ENCODE assay signal across 13 cellular contexts in the genomic region with DNA sequence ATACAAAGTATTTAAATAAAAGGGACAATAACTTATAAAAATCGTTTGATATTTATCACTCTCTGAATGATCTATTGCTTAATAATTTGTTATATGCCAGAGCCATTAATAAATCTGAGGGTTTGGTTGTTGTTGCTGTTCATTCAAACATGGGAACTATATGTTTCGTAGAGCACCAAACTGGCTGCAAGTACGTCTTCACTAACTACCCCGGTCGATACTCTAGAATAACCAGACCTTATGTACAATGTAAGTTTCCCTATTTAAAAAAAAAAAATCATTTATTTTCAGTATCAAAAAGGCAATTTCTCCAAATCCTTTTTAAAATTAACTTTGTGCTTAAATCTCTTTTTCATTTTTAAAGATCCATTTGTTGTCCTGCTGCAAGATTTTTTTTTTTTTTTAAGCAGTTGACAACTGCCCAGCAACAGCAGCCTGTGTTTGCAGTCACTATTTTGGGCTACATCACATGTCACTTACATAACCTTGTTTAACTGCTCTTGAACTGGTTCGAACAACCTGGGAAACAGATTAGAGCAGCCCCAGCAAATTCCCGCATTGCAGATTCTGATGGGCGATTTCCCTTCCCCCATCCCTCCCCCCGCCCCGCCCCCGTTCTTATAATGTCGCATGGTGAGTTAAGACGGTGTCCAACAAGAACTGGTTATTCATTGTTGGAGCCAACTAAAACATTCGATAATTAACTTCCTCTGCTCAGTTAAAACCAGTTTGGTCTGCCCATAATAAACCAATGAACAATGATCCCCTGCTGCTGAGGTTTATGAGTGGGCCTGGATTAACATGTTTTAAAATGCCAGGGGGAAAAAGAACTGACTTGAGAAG.
DNase-seq lines count a peak whose midpoint lies in the region; ATAC-seq lines count a peak whose summit lies in the region.
"Had no signal": no experiment of that assay in that cellular context is flagged by ENCODE, and none has a peak within 500 bp of the region (broad histone marks: within the 10 kb centered on the region; RNA-seq: fewer than 3 reads in every experiment).

No MANE protein-coding gene starts in this region.

- ATAC-seq in left colon (peak; percentile 82), HG02840 (IDR thresholded peaks at IDR 0.05; ENCODE audit: low FRiP score, unreplicated experiment) (no peak)
- ATAC-seq: activated CD4-positive, CD25-positive, alpha-beta regulatory T cell treated with anti-CD3 and anti-CD28 coated beads, Interleukin-2, amount 50 U/mL, for 24 hours; naive thymus-derived CD4-positive, alpha-beta T cell had no signal

- intact Hi-C loops in left colon (cut with DNase I, micrococcal nuclease), result no loop called here
- intact Hi-C loops in activated T-helper 2 cell treated with anti-CD3 and anti-CD28 coated beads, Interferon-gamma antibody, Interleukin-2, Interleukin-4, amounts not matched to agents 10 μg/mL and 5 μg/mL and 100 μg/mL, durations not matched to agents 14 hours and 24 hours and 36 hours (cut with micrococcal nuclease), result no loop called here

- no peaks in the 10 kb centered on the region for H3K4me1 Mint-ChIP-seq in activated T-helper 2 cell treated with anti-CD3 and anti-CD28 coated beads, Interferon-gamma antibody, Interleukin-2, Interleukin-4, amounts not matched to agents 10 μg/mL and 5 μg/mL and 100 μg/mL, durations not matched to agents 14 hours and 24 hours and 36 hours (ENCODE audit: low read depth)

- peak; percentile 23 for DNase-seq in LoVo (ENCODE audit: low spot score)
- no peak for DNase-seq in left colon
- no peak for DNase-seq in activated T-helper 2 cell treated with anti-CD3 and anti-CD28 coated beads, Interferon-gamma antibody, Interleukin-2, Interleukin-4, amounts not matched to agents 10 μg/mL and 5 μg/mL and 100 μg/mL, durations not matched to agents 14 hours and 24 hours and 36 hours (ENCODE audit: low spot score)
- no peak for DNase-seq in stimulated activated CD4-positive, alpha-beta T cell treated with anti-CD3 and anti-CD28 coated beads, Interleukin-4, amount 100 ng/mL, for 4 hours
- DNase-seq: activated effector memory CD4-positive, alpha-beta T cell treated with anti-CD3 and anti-CD28 coated beads, Interleukin-2, amount 50 U/mL, for 16 hours; glutamatergic neuron; naive thymus-derived CD4-positive, alpha-beta T cell; NCI-H2081 treated with DMSO at 0.1 percent for 48 hours had no signal

- peak overlapping the region; percentile 31 to 32 for H3K4me3 ChIP-seq in stomach smooth muscle (ENCODE audit: low read length in 2 of 2)

- no peaks in the 10 kb centered on the region for H3K9me3 ChIP-seq in stomach smooth muscle (ENCODE audit: control insufficient read depth in 2 of 2, low read length in 2 of 2)

- peak overlapping the region; percentile 70 for H3K27ac ChIP-seq in cingulate gyrus (ENCODE audit: low read depth, low read length)
- no peak overlapping the region for H3K27ac ChIP-seq in stomach smooth muscle (ENCODE audit: low read length)

- H3K27me3 ChIP-seq in stomach smooth muscle (ENCODE audit: control insufficient read depth in 1 of 2, insufficient read depth in 2 of 2, low read length in 2 of 2), result no peaks in the 10 kb centered on the region

- H3K9me3 Mint-ChIP-seq in activated T-helper 2 cell treated with anti-CD3 and anti-CD28 coated beads, Interferon-gamma antibody, Interleukin-2, Interleukin-4, amounts not matched to agents 10 μg/mL and 5 μg/mL and 100 μg/mL, durations not matched to agents 14 hours and 24 hours and 36 hours, result no peaks in the 10 kb centered on the region
- H3K9me3 Mint-ChIP-seq: naive thymus-derived CD4-positive, alpha-beta T cell; stimulated activated naive CD8-positive, alpha-beta T cell treated with anti-CD3 and anti-CD28 coated beads, Interleukin-15, Interleukin-2, amounts not matched to agents 100 ng/mL and 50 ng/mL, for 24 hours had no signal

- no peak overlapping the region for H3K4me3 Mint-ChIP-seq in activated T-helper 2 cell treated with anti-CD3 and anti-CD28 coated beads, Interferon-gamma antibody, Interleukin-2, Interleukin-4, amounts not matched to agents 10 μg/mL and 5 μg/mL and 100 μg/mL, durations not matched to agents 14 hours and 24 hours and 36 hours (ENCODE audit: low read depth)
- H3K4me3 Mint-ChIP-seq: naive thymus-derived CD4-positive, alpha-beta T cell; stimulated activated naive CD8-positive, alpha-beta T cell treated with anti-CD3 and anti-CD28 coated beads, Interleukin-15, Interleukin-2, amounts not matched to agents 100 ng/mL and 50 ng/mL, for 24 hours had no signal

- no peaks in the 10 kb centered on the region for H3K36me3 ChIP-seq in stomach smooth muscle (ENCODE audit: control insufficient read depth in 2 of 2, insufficient read depth in 2 of 2, low read length in 2 of 2)

- no peak overlapping the region for H3K27ac Mint-ChIP-seq in activated T-helper 2 cell treated with anti-CD3 and anti-CD28 coated beads, Interferon-gamma antibody, Interleukin-2, Interleukin-4, amounts not matched to agents 10 μg/mL and 5 μg/mL and 100 μg/mL, durations not matched to agents 14 hours and 24 hours and 36 hours
- H3K27ac Mint-ChIP-seq: stimulated activated naive CD8-positive, alpha-beta T cell treated with anti-CD3 and anti-CD28 coated beads, Interleukin-15, Interleukin-2, amounts not matched to agents 100 ng/mL and 50 ng/mL, for 24 hours had no signal

- peaks cover 14% of the 10 kb centered on the region for H3K4me1 ChIP-seq in stomach smooth muscle (ENCODE audit: control insufficient read depth, insufficient read depth, low read length)

- no peaks in the 10 kb centered on the region for H3K27me3 Mint-ChIP-seq in activated T-helper 2 cell treated with anti-CD3 and anti-CD28 coated beads, Interferon-gamma antibody, Interleukin-2, Interleukin-4, amounts not matched to agents 10 μg/mL and 5 μg/mL and 100 μg/mL, durations not matched to agents 14 hours and 24 hours and 36 hours (ENCODE audit: low read depth)
- H3K27me3 Mint-ChIP-seq: naive thymus-derived CD4-positive, alpha-beta T cell; stimulated activated naive CD8-positive, alpha-beta T cell treated with anti-CD3 and anti-CD28 coated beads, Interleukin-15, Interleukin-2, amounts not matched to agents 100 ng/mL and 50 ng/mL, for 24 hours had no signal

- no peaks in the 10 kb centered on the region for H3K36me3 Mint-ChIP-seq in activated T-helper 2 cell treated with anti-CD3 and anti-CD28 coated beads, Interferon-gamma antibody, Interleukin-2, Interleukin-4, amounts not matched to agents 10 μg/mL and 5 μg/mL and 100 μg/mL, durations not matched to agents 14 hours and 24 hours and 36 hours (ENCODE audit: low read depth)

- H3K9ac ChIP-seq in stomach smooth muscle (ENCODE audit: low read length in 2 of 2), result no peak overlapping the region
